ENCODE assay signal across 16 cellular contexts in the genomic region with DNA sequence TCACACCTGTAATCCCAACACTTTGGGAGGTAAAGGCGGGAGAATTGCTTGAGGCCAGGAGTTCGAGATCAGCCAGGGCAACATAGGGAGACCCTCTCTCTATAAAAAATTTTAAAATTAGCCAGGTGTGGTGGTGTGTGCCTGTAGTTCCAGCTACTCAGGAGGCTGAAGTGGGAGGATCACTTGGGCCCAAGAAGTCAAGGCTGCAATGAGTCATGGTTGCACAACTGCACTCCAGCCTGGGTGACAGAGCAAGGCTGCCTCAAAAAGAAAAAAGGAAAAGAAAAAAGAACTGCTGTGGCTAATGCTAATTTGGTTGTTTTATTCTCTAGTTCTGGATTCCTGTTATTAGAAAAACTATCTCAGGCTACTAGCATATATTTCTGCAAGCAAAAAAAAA. TPM values are rescaled to one million over a fixed set of nuclear protein-coding genes. Genes with fewer than 3 reads are reported as not detected.
A peak's percentile ranks its signal among the peaks of the same experiment; 100 is the strongest.
DNase-seq lines count a peak whose midpoint lies in the region; ATAC-seq and TF ChIP-seq lines count a peak whose summit lies in the region.
"Had no signal": no experiment of that assay in that cellular context is flagged by ENCODE, and none has a peak within 500 bp of the region (broad histone marks: within the 10 kb centered on the region; RNA-seq: fewer than 3 reads in every experiment).

No MANE protein-coding gene starts in this region.

- POLR2A ChIA-PET in WTC11 (lab: Charles Lee) = no interaction called here

- peaks cover 26% of the 10 kb centered on the region for H3K36me3 Mint-ChIP-seq in activated CD4-positive, alpha-beta T cell treated with anti-CD3 and anti-CD28 coated beads, Interleukin-2, amount 10 ng/mL, durations not matched to agents 24 days and 14 days (ENCODE audit: low read depth)
- peaks cover 21% of the 10 kb centered on the region for H3K36me3 Mint-ChIP-seq in WTC11
- peaks cover 4 to 19% (median 13%) of the 10 kb centered on the region in 3 donors for H3K36me3 Mint-ChIP-seq in immature natural killer cell

- H3K9me3 Mint-ChIP-seq in activated CD4-positive, alpha-beta T cell treated with anti-CD3 and anti-CD28 coated beads, Interleukin-2, amount 10 ng/mL, durations not matched to agents 24 days and 14 days = no peaks in the 10 kb centered on the region
- H3K9me3 Mint-ChIP-seq in WTC11 = no peaks in the 10 kb centered on the region
- no peaks in the 10 kb centered on the region for H3K9me3 Mint-ChIP-seq in immature natural killer cell

- intact Hi-C loops in activated CD4-positive, alpha-beta T cell treated with anti-CD3 and anti-CD28 coated beads, Interleukin-2, amount 10 ng/mL, durations not matched to agents 24 days and 14 days (cut with micrococcal nuclease) = no loop called here

- no peak overlapping the region for H3K4me3 Mint-ChIP-seq in activated CD4-positive, alpha-beta T cell treated with anti-CD3 and anti-CD28 coated beads, Interleukin-2, amount 10 ng/mL, durations not matched to agents 24 days and 14 days
- H3K4me3 Mint-ChIP-seq in WTC11 (no peak overlapping the region), immature natural killer cell (peak overlapping the region; percentile 30 to 66 (median 56))
- H3K4me3 Mint-ChIP-seq: CD14-positive monocyte had no signal

- peak; percentile 6 for DNase-seq in activated CD4-positive, alpha-beta T cell treated with anti-CD3 and anti-CD28 coated beads for 48 hours
- no peak for DNase-seq in activated CD4-positive, alpha-beta T cell treated with anti-CD3 and anti-CD28 coated beads, Interleukin-2, amount 10 ng/mL, durations not matched to agents 24 days and 14 days
- DNase-seq in WTC11 (ENCODE audit: low spot score) (no peak), immature natural killer cell (no peak), glomerular visceral epithelial cell (ENCODE audit: extremely low spot score) (no peak), epidermal melanocyte (ENCODE audit: insufficient read length, low spot score) (no peak)
- DNase-seq: DND-41, GOT3, midbrain, NCI-H1048, NCI-H82, Right ventricle myocardium superior had no signal

- no peak for TF ChIP-seq EP300 in Ishikawa (IDR thresholded peaks at IDR 0.05; ENCODE audit: borderline replicate concordance)

- CTCF ChIA-PET in WTC11 (lab: Charles Lee) = no interaction called here

- TF ChIP-seq CTCF in WTC11 (IDR thresholded peaks at IDR 0.05) = no peak

- ATAC-seq in WTC11 = no peak
- no peak for ATAC-seq in HG03280 (IDR thresholded peaks at IDR 0.05; ENCODE audit: unreplicated experiment)
- ATAC-seq: A549 had no signal

- no peak overlapping the region for H3K27ac Mint-ChIP-seq in activated CD4-positive, alpha-beta T cell treated with anti-CD3 and anti-CD28 coated beads, Interleukin-2, amount 10 ng/mL, durations not matched to agents 24 days and 14 days
- H3K27ac Mint-ChIP-seq in WTC11 = peak overlapping the region; percentile 79; the same call in 1 of the 2 replicates
- H3K27ac Mint-ChIP-seq in immature natural killer cell = peak overlapping the region; percentile 63 to 79 (median 74)

- H3K4me1 Mint-ChIP-seq in activated CD4-positive, alpha-beta T cell treated with anti-CD3 and anti-CD28 coated beads, Interleukin-2, amount 10 ng/mL, durations not matched to agents 24 days and 14 days = peaks cover 4% of the 10 kb centered on the region
- H3K4me1 Mint-ChIP-seq in WTC11 (no peaks in the 10 kb centered on the region), immature natural killer cell (peaks cover 13 to 17% of the 10 kb centered on the region in 2 donors)

- no peaks in the 10 kb centered on the region for H3K27me3 Mint-ChIP-seq in activated CD4-positive, alpha-beta T cell treated with anti-CD3 and anti-CD28 coated beads, Interleukin-2, amount 10 ng/mL, durations not matched to agents 24 days and 14 days
- no peaks in the 10 kb centered on the region for H3K27me3 Mint-ChIP-seq in WTC11 (ENCODE audit: low read depth)
- no peaks in the 10 kb centered on the region for H3K27me3 Mint-ChIP-seq in immature natural killer cell (ENCODE audit: low read depth in 3 of 3)

- no peak for TF ChIP-seq RAD21 in Ishikawa (IDR thresholded peaks at IDR 0.05; ENCODE audit: low read depth)

TF ChIP-seq in Ishikawa, 13 proteins besides CTCF, POLR2A, EP300 and RAD21:
- TF ChIP-seq YY1 (IDR thresholded peaks at IDR 0.05; ENCODE audit: low read depth) (no peak), CEBPB (IDR thresholded peaks at IDR 0.05) (0 out of 2 replicates have a peak, but pooled peaks have one; percentile 16)

TF ChIP-seq in WTC11, 78 proteins besides CTCF, POLR2A, EP300 and RAD21 (continues in another document):
- TF ChIP-seq FOXK1 (CRISPR knock-in tag; IDR thresholded peaks at IDR 0.05) = no peak
- TF ChIP-seq ATF1 (CRISPR knock-in tag; IDR thresholded peaks at IDR 0.05) = no peak
- no peak for TF ChIP-seq ZBTB21 (CRISPR knock-in tag; IDR thresholded peaks at IDR 0.05; ENCODE audit: borderline replicate concordance)
- TF ChIP-seq ZNF138 (CRISPR knock-in tag; conservative IDR thresholded peaks at IDR 0.05) = no peak
- TF ChIP-seq, protein P1, sequence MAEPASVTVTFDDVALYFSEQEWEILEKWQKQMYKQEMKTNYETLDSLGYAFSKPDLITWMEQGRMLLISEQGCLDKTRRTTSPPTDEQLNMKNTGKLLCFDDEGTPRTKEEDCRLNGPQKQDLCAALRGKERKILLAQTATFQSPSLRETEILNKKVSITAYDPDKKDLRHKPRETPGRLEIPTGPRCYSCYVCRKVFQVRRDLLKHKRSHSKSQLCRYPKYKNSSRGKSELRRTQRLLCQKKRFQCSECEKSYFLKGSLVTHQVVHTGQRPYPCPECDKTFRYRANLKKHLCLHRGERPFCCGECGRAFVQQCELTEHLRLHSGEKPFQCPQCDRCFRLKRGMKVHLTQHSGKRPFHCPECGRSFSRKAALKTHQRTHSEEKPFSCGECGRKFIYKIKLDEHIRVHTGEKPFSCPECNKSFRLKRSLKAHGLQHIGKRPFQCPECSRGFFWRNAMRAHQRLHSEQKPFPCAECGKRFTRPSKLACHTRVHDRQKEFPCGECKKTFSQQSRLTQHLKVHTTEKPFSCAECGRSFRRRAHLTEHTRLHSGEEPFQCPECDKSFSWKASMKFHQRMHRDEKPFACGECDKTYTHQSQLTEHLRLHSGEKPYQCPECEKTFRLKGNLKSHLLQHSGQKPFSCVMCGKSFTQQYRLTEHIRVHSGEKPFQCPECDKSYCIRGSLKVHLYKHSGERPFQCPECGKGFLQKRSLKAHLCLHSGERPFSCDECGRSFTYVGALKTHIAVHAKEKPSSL (CRISPR knock-in tag; conservative IDR thresholded peaks at IDR 0.05) = no peak
- TF ChIP-seq ZNF532 (CRISPR knock-in tag; IDR thresholded peaks at IDR 0.05; ENCODE audit: borderline replicate concordance) = no peak
- TF ChIP-seq E2F1 (CRISPR knock-in tag; IDR thresholded peaks at IDR 0.05) = no peak
- TF ChIP-seq ZNF263 (CRISPR knock-in tag; IDR thresholded peaks at IDR 0.05; ENCODE audit: low read depth) = no peak

RNA-seq across cellular contexts. Expression of gene DBT, which starts 29.8 kb away (rescaled TPM):
- total RNA-seq in activated CD4-positive, alpha-beta T cell treated with anti-CD3 and anti-CD28 coated beads, Interleukin-2, amount 10 ng/mL, durations not matched to agents 24 days and 14 days = 11.9 and 12.4 TPM in 2 replicates
- total RNA-seq in WTC11 (2021) = 20.1 to 22.9 TPM (median 21.6 TPM) in 3 replicates
- 1 to 10 TPM in 2 of 3 donors, under 1 TPM in 1; 0.43 to 7.0 (median 3.5) TPM for polyA plus RNA-seq in immature natural killer cell

RNA-seq across cellular contexts. Expression of gene LRRC39, which starts 41.8 kb away (rescaled TPM):
- 0.23 and 0.57 TPM in 2 replicates for total RNA-seq in activated CD4-positive, alpha-beta T cell treated with anti-CD3 and anti-CD28 coated beads, Interleukin-2, amount 10 ng/mL, durations not matched to agents 24 days and 14 days
- total RNA-seq in WTC11 (2021) = 0.25 to 0.46 TPM (median 0.27 TPM) in 3 replicates
- not detected for polyA plus RNA-seq in immature natural killer cell

RNA-seq across cellular contexts. Expression of gene RTCA, which starts 46.1 kb away (rescaled TPM):
- total RNA-seq in activated CD4-positive, alpha-beta T cell treated with anti-CD3 and anti-CD28 coated beads, Interleukin-2, amount 10 ng/mL, durations not matched to agents 24 days and 14 days = 48.5 and 49.1 TPM in 2 replicates
- total RNA-seq in WTC11 (2021) = 31.1 to 35.7 TPM (median 35.2 TPM) in 3 replicates
- 10 to 100 TPM; 14.7 to 28.4 (median 27.5) TPM for polyA plus RNA-seq in immature natural killer cell

Comparison
In these comparisons a context has a peak if more than half of its experiments do, and no peak if none do; other contexts are left out.
1. H3K4me3 Mint-ChIP-seq: peak in immature natural killer cell (5 of 5); none in activated CD4-positive, alpha-beta T cell treated with anti-CD3 and anti-CD28 coated beads, Interleukin-2, amount 10 ng/mL, durations not matched to agents 24 days and 14 days (single experiment) and WTC11 (single experiment).